In the genomic region with DNA sequence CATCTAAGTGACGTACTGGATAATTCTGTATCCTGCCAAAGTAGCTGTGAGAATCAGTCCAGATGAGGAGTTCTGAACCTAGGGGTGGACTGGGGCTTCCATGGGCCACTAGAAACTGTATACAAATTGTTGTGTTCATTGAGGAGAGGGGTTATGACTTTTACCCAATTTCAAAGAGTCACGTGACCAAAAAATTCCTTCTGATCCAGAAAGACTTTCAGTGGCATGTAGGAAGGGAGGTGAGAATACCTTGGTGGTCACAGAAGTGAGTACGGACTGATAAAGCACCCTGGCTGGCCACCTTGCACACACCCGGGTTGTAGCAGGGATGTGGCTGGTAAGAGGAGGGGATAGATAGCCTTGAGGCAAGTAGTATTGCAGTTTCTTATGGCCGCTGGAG, we compare ENCODE assay signal across 25 cellular contexts.
"Had no signal": no experiment of that assay in that cellular context is flagged by ENCODE, and none has a peak within 500 bp of the region (broad histone marks: within the 10 kb centered on the region; RNA-seq: fewer than 3 reads in every experiment).

No MANE protein-coding gene starts in this region.

- H3K9ac ChIP-seq: neural progenitor cell had no signal

- H3K27ac ChIP-seq: neural progenitor cell, prostate gland, right atrium auricular region, tibial artery, vagina had no signal

- H3K4me3 Mint-ChIP-seq: activated CD8-positive, alpha-beta T cell treated with anti-CD3 and anti-CD28 coated beads for 36 hours; activated naive CD4-positive, alpha-beta T cell treated with anti-CD3 and anti-CD28 coated beads for 36 hours; activated T-cell treated with anti-CD3 and anti-CD28 coated beads, Interleukin-2, amount 50 U/mL, for 24 hours; brain; immature natural killer cell; naive B cell; neural progenitor cell; T-helper 2 cell treated with Interferon-gamma antibody and Interleukin-4, amounts not matched to agents 5 μg/mL and 100 μg/mL, for 36 hours; WTC11 had no signal

- H3K27ac Mint-ChIP-seq: activated CD8-positive, alpha-beta T cell treated with anti-CD3 and anti-CD28 coated beads for 36 hours; activated naive CD4-positive, alpha-beta T cell treated with anti-CD3 and anti-CD28 coated beads for 36 hours; activated T-cell treated with anti-CD3 and anti-CD28 coated beads, Interleukin-2, amount 50 U/mL, for 24 hours; immature natural killer cell; neural progenitor cell; T-helper 2 cell treated with Interferon-gamma antibody and Interleukin-4, amounts not matched to agents 5 μg/mL and 100 μg/mL, for 36 hours had no signal

- H3K9me3 Mint-ChIP-seq: activated CD8-positive, alpha-beta T cell treated with anti-CD3 and anti-CD28 coated beads for 36 hours; activated naive CD4-positive, alpha-beta T cell treated with anti-CD3 and anti-CD28 coated beads for 36 hours; activated T-cell treated with anti-CD3 and anti-CD28 coated beads, Interleukin-2, amount 50 U/mL, for 24 hours; brain; naive B cell; neural progenitor cell; T-helper 2 cell treated with Interferon-gamma antibody and Interleukin-4, amounts not matched to agents 5 μg/mL and 100 μg/mL, for 36 hours; WTC11 had no signal

- H2AFZ ChIP-seq: neural progenitor cell had no signal

- H3K4me1 ChIP-seq: prostate gland had no signal

- H3K9me3 ChIP-seq: colonic mucosa, heart right ventricle, mucosa of descending colon, prostate gland, right atrium auricular region, tibial artery, vagina had no signal

- FAIRE-seq: endometrium, TTC549 had no signal

- H3K27me3 Mint-ChIP-seq: activated CD8-positive, alpha-beta T cell treated with anti-CD3 and anti-CD28 coated beads for 36 hours; naive B cell had no signal

- H3K4me3 ChIP-seq: colonic mucosa, heart right ventricle, mucosa of descending colon, neural progenitor cell, prostate gland, right atrium auricular region, tibial artery, vagina had no signal

- H3K27me3 ChIP-seq: colonic mucosa, heart right ventricle, neural progenitor cell, right atrium auricular region, tibial artery, vagina had no signal

- H3K4me2 ChIP-seq: neural progenitor cell had no signal

- ATAC-seq: activated CD8-positive, alpha-beta T cell treated with anti-CD3 and anti-CD28 coated beads for 36 hours; heart right ventricle; stimulated activated naive CD8-positive, alpha-beta T cell treated with anti-CD3 and anti-CD28 coated beads, Interleukin-15, Interleukin-2, amounts not matched to agents 100 U/mL and 50 U/mL, for 24 hours had no signal

- H3K36me3 ChIP-seq: colonic mucosa, heart right ventricle, neural progenitor cell, prostate gland, right atrium auricular region, tibial artery, vagina had no signal

- DNase-seq: activated CD4-positive, alpha-beta T cell treated with anti-CD3 and anti-CD28 coated beads for 4 hours; activated CD8-positive, alpha-beta T cell treated with anti-CD3 and anti-CD28 coated beads for 36 hours; activated naive CD4-positive, alpha-beta T cell treated with anti-CD3 and anti-CD28 coated beads for 36 hours; activated T-cell treated with anti-CD3 and anti-CD28 coated beads, Interleukin-2, amount 50 U/mL, for 24 hours; central memory CD4-positive, alpha-beta T cell; heart right ventricle; immature natural killer cell; kidney glomerular epithelial cell; left ventricle myocardium superior; naive B cell; stimulated activated CD4-positive, alpha-beta T cell treated with anti-CD3 and anti-CD28 coated beads, Interleukin-2, amount 100 ng/mL, for 24 hours; stimulated activated naive CD8-positive, alpha-beta T cell treated with anti-CD3 and anti-CD28 coated beads, Interleukin-15, Interleukin-2, amounts not matched to agents 100 U/mL and 50 U/mL, for 24 hours; substantia nigra; tibial artery had no signal

- H3K36me3 Mint-ChIP-seq: brain, immature natural killer cell, naive B cell, WTC11 had no signal
